ENCODE assay signal across 1 cellular context in the genomic region with DNA sequence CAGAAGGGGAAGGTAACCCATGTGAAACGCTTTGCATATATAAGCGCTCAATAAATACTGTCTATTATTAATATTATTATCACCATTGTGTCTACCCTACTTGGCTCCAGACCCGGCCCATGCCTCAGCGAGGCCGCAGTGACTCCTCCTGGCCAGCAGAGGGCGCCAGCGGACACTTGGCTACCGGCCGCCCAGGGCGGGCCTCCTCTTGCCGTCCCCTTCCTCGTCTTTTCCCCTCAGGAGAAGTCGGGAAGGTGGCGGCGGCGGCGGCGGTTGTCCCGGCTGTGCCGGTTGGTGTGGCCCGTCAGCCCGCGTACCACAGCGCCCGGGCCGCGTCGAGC.
TF ChIP-seq lines count a peak whose summit lies in the region.

A gene with protein sequence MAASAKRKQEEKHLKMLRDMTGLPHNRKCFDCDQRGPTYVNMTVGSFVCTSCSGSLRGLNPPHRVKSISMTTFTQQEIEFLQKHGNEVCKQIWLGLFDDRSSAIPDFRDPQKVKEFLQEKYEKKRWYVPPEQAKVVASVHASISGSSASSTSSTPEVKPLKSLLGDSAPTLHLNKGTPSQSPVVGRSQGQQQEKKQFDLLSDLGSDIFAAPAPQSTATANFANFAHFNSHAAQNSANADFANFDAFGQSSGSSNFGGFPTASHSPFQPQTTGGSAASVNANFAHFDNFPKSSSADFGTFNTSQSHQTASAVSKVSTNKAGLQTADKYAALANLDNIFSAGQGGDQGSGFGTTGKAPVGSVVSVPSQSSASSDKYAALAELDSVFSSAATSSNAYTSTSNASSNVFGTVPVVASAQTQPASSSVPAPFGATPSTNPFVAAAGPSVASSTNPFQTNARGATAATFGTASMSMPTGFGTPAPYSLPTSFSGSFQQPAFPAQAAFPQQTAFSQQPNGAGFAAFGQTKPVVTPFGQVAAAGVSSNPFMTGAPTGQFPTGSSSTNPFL (plus strand): TSS at position 233 of the 341 bp plus-strand sequence. CDS start 266 bp downstream, outside the sequence.

TF ChIP-seq in IMR-90, 13 proteins besides CTCF, POLR2A, EP300 and RAD21:
- TF ChIP-seq NFE2L2 (IDR thresholded peaks at IDR 0.05; ENCODE audit: low read depth, low read length) (no peak), SMC3 (IDR thresholded peaks at IDR 0.05; ENCODE audit: low read depth, low read length) (peak; percentile 65), MAZ (IDR thresholded peaks at IDR 0.05; ENCODE audit: borderline replicate concordance, low read depth, low read length) (no peak; the same call in 1 of the 2 replicates), CEBPB (IDR thresholded peaks at IDR 0.05; ENCODE audit: low read depth, low read length) (no peak)
- TF ChIP-seq, protein P1, sequence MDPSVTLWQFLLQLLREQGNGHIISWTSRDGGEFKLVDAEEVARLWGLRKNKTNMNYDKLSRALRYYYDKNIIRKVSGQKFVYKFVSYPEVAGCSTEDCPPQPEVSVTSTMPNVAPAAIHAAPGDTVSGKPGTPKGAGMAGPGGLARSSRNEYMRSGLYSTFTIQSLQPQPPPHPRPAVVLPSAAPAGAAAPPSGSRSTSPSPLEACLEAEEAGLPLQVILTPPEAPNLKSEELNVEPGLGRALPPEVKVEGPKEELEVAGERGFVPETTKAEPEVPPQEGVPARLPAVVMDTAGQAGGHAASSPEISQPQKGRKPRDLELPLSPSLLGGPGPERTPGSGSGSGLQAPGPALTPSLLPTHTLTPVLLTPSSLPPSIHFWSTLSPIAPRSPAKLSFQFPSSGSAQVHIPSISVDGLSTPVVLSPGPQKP (IDR thresholded peaks at IDR 0.05; ENCODE audit: borderline replicate concordance, low read depth, low read length) = no peak
- TF ChIP-seq, protein P2, sequence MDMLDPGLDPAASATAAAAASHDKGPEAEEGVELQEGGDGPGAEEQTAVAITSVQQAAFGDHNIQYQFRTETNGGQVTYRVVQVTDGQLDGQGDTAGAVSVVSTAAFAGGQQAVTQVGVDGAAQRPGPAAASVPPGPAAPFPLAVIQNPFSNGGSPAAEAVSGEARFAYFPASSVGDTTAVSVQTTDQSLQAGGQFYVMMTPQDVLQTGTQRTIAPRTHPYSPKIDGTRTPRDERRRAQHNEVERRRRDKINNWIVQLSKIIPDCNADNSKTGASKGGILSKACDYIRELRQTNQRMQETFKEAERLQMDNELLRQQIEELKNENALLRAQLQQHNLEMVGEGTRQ (IDR thresholded peaks at IDR 0.05; ENCODE audit: low read depth, low read length) = no peak
TF ChIP-seq in IMR-90: peak in this region for 1.
